In the genomic region with DNA sequence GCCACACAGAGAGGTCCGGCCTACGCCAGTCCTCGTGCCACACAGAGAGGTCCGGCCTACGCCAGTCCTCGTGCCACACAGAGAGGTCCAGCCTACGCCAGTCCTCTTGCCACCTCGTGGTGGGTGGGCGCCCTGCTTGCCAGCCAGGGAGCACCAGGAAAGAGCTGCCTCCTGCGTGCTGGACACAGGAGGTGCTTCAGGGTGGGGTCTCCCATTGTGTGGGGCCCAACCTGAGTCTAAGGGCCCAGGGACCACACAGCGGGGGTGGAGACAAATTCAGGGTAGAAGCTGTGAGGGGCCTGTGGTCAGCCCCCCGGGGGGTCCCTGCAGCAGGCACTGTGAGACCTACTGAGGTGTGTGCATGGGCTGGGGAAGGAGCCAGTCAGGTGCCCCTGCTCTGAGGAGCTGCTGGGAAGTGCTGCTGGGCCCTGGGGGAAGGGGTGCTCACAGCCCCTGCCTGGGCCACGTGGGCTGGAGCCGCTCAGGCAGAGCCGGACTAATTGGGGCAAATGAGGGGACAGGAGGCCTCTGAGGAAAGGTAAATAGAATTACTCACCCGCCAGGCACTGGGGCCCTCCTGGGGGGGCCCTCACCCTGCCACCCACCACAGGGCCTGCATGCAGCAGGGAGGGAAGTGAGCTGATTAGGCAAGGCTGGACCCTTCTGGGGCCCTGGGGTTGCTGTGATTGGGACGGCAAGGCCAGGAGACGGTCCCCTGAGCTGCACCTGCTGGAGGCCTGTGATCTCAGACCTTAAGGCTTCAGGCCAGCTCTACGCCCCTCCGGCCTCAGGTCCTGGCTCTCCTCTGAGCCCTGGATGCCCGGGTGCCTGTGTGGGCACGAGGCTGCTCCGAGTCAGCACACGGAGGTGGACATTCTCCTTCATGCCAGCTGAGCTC, we compare ENCODE assay signal across 12 cellular contexts. TPM values are rescaled to one million over a fixed set of nuclear protein-coding genes. Genes with fewer than 3 reads are reported as not detected.
DNase-seq lines count a peak whose midpoint lies in the region; ATAC-seq and TF ChIP-seq lines count a peak whose summit lies in the region.
"Had no signal": no experiment of that assay in that cellular context is flagged by ENCODE, and none has a peak within 500 bp of the region (broad histone marks: within the 10 kb centered on the region; RNA-seq: fewer than 3 reads in every experiment).

No MANE protein-coding gene starts in this region.

- ATAC-seq in left lung (peak; percentile 52), left cardiac atrium (no peak)

- no peaks in the 10 kb centered on the region for H3K36me3 ChIP-seq in left lung
- H3K36me3 ChIP-seq: cardiac muscle cell, esophagus muscularis mucosa had no signal

- DNase-seq in ELF-1 (ENCODE audit: low read depth, low spot score) (peak; percentile 23), NCI-H69 (lab: John Stamatoyannopoulos, UW) (peak; percentile 86), left lung (no peak), SKM-1 treated with dmso at 0.1 percent for 144 hours (lab: John Stamatoyannopoulos, UW; ENCODE audit: unreplicated experiment) (no peak), OCI-M2 (lab: John Stamatoyannopoulos, UW; ENCODE audit: unreplicated experiment) (no peak), left cardiac atrium (no peak)
- DNase-seq: CD4-positive, alpha-beta memory T cell; NCI-H1048 had no signal

- H3K27me3 ChIP-seq in left lung = peaks cover 0 to 66% of the 10 kb centered on the region in 2 donors

- H3K4me1 ChIP-seq in left lung = peaks cover 0 to 2% of the 10 kb centered on the region in 2 donors
- H3K4me1 ChIP-seq: esophagus muscularis mucosa had no signal

- intact Hi-C loops in left lung (cut with DNase I) (no loop called here), left cardiac atrium (cut with DNase I) (no loop called here)

- H3K9me3 ChIP-seq in left lung = no peaks in the 10 kb centered on the region
- H3K9me3 ChIP-seq: esophagus muscularis mucosa had no signal

- H3K27ac ChIP-seq in left lung = no peak overlapping the region
- H3K27ac ChIP-seq: cardiac muscle cell, esophagus muscularis mucosa, RWPE1, VCaP had no signal

- TF ChIP-seq CTCF in left lung (IDR thresholded peaks at IDR 0.05) = no peak

- H3K4me3 ChIP-seq in left lung = no peak overlapping the region
- H3K4me3 ChIP-seq: cardiac muscle cell, esophagus muscularis mucosa had no signal

RNA-seq across cellular contexts. Expression of gene GCGR, which starts 11.0 kb away (rescaled TPM):
- total RNA-seq in left lung (under 1 TPM in 1 of 2 donors, not detected in 1; 0.13 TPM), left cardiac atrium (not detected)
- total RNA-seq: CD4-positive, alpha-beta memory T cell had no signal

RNA-seq across cellular contexts. Expression of gene MCRIP1, which starts 18.1 kb away (rescaled TPM):
- total RNA-seq in left lung (10 to 100 TPM; 61.7 to 74.0 TPM), left cardiac atrium (10 to 100 TPM; 83.9 to 98.0 TPM)

RNA-seq across cellular contexts. Expression of gene PPP1R27, which starts 19.9 kb away (rescaled TPM):
- total RNA-seq in left lung (not detected), left cardiac atrium (not detected)
- total RNA-seq: cardiac muscle cell; CD4-positive, alpha-beta memory T cell; esophagus muscularis mucosa had no signal

RNA-seq across cellular contexts. Expression of gene P4HB, which starts 45.3 kb away (rescaled TPM):
- 100 to 1,000 TPM; 851 to 935 TPM for total RNA-seq in left lung
- total RNA-seq in left cardiac atrium = 100 to 1,000 TPM; 403 to 414 TPM

RNA-seq across cellular contexts. Expression of gene ARHGDIA, which starts 56.1 kb away (rescaled TPM):
- total RNA-seq in left lung (100 to 1,000 TPM; 339 to 481 TPM), left cardiac atrium (100 to 1,000 TPM; 168 to 252 TPM)

Comparison
In these comparisons a context has a peak if more than half of its experiments do, and no peak if none do; other contexts are left out.
1. DNase-seq: peak in ELF-1 (single experiment) and NCI-H69 (single experiment); none in left lung (0 of 2), SKM-1 treated with dmso at 0.1 percent for 144 hours (single experiment), OCI-M2 (single experiment) and left cardiac atrium (single experiment).